Comparison of ENCODE assay signal across 17 cellular contexts in the genomic region with DNA sequence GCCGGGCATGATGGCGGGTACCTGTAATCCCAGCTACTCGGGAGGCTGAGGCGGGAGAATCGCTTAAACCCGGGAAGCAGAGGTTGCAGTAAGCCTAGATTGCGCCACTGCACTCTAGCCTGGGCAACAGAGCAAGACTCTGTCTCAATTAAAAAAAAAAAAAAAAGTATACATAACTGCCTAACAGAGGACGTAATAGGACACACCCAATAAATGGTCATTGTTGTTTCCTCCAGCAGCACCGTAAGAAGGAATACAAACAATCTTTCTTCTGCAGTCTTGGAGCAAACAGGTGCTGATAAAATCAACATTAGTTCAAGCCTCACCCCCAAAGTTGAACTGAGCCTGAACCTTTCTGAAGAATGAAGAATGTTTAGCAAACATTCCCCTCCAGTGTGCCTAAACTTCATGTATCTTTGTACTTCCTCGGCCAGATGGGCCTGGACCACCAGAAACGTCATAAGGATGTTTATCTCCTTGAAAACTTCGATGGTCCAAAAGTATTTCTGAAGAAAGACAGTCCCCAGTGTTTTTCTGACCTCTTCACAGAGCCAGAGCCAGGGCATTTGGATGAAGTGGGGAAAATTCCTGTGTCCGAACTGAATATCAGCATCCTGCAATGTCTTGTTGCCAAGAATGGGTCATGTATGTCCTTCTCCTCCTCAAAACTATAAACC.
A peak's percentile ranks its signal among the peaks of the same experiment; 100 is the strongest.
DNase-seq lines count a peak whose midpoint lies in the region; ATAC-seq and TF ChIP-seq lines count a peak whose summit lies in the region.
"Had no signal": no experiment of that assay in that cellular context is flagged by ENCODE, and none has a peak within 500 bp of the region (broad histone marks: within the 10 kb centered on the region; RNA-seq: fewer than 3 reads in every experiment).

No MANE protein-coding gene starts in this region.

- no peak for TF ChIP-seq CTCF in liver (IDR thresholded peaks at IDR 0.05; ENCODE audit: low read depth, low read length, missing input control)
- no peak for TF ChIP-seq CTCF in right lobe of liver (IDR thresholded peaks at IDR 0.05)
- TF ChIP-seq CTCF in gastrocnemius medialis (IDR thresholded peaks at IDR 0.05 in 4 of 5, conservative IDR thresholded peaks at IDR 0.05 in 1 of 5): no peak

- H4K8ac ChIP-seq in mesenchymal stem cell (ENCODE audit: low read length): no peak overlapping the region

- H2BK12ac ChIP-seq in mesenchymal stem cell (ENCODE audit: low read length in 2 of 2): no peak overlapping the region

- intact Hi-C loops in right lobe of liver (cut with DNase I) (no loop called here), gastrocnemius medialis (cut with DNase I; ENCODE audit: low total_unique reads) (no loop called here)

- no peak overlapping the region for H3K4ac ChIP-seq in mesenchymal stem cell (ENCODE audit: low read depth in 1 of 2, low read length in 2 of 2)

- H3K14ac ChIP-seq in mesenchymal stem cell (ENCODE audit: low read length in 2 of 2): no peak overlapping the region

- no peaks in the 10 kb centered on the region for H3K27me3 ChIP-seq in liver (ENCODE audit: control insufficient read depth in 4 of 4, insufficient read depth in 4 of 4, low read length in 3 of 4)
- H3K27me3 ChIP-seq in right lobe of liver: no peaks in the 10 kb centered on the region
- H3K27me3 ChIP-seq in mesenchymal stem cell (ENCODE audit: control insufficient read depth in 1 of 2, insufficient read depth in 1 of 2, low read length in 2 of 2): no peaks in the 10 kb centered on the region
- no peaks in the 10 kb centered on the region for H3K27me3 ChIP-seq in gastrocnemius medialis

- WGBS in liver: 83% methylated on average over 13 of the region's 13 CpGs
- whole genome bisulfite sequencing in right lobe of liver (ENCODE audit: insufficient coverage, low coverage, low lambda C conversion rate, missing lambda C conversion rate): 72% methylated on average over 10 of the region's 13 CpGs
- 91% methylated on average over 13 of the region's 13 CpGs for WGBS in mesenchymal stem cell

- no peak overlapping the region for H3K18ac ChIP-seq in mesenchymal stem cell (ENCODE audit: low read depth in 1 of 2, low read length in 2 of 2)

- DNase-seq in right lobe of liver (no peak), mesenchymal stem cell (no peak), gastrocnemius medialis (peak in 1 of 2 donors; percentile 36), DMS153 (lab: John Stamatoyannopoulos, UW) (no peak), NCI-H69 (lab: John Stamatoyannopoulos, UW) (no peak), NCI-H2227 (lab: John Stamatoyannopoulos, UW; ENCODE audit: unreplicated experiment) (no peak)
- DNase-seq: GDM1, NCI-H1048, NCI-H146, NCI-H2081, NCI-H510A treated with DMSO at 0.1 percent for 48 hours, PC-9 had no signal

- no peaks in the 10 kb centered on the region for H3K4me1 ChIP-seq in liver (ENCODE audit: control insufficient read depth in 4 of 4, insufficient read depth in 4 of 4, low read length in 3 of 4)
- H3K4me1 ChIP-seq in right lobe of liver: no peaks in the 10 kb centered on the region
- H3K4me1 ChIP-seq in mesenchymal stem cell (ENCODE audit: control insufficient read depth, insufficient read depth, low read depth, low read length): no peaks in the 10 kb centered on the region
- no peaks in the 10 kb centered on the region for H3K4me1 ChIP-seq in gastrocnemius medialis

- no peak overlapping the region for H2BK5ac ChIP-seq in mesenchymal stem cell (ENCODE audit: low read depth, low read length, poor library complexity, severe bottlenecking)

- no peaks in the 10 kb centered on the region for H3K79me1 ChIP-seq in mesenchymal stem cell (replicated peaks; ENCODE audit: low read length, poor library complexity, severe bottlenecking)

- no peak overlapping the region for H4K91ac ChIP-seq in mesenchymal stem cell (ENCODE audit: low read length)

- H3K4me2 ChIP-seq in mesenchymal stem cell (ENCODE audit: low read length, poor library complexity, severe bottlenecking): no peak overlapping the region
- H3K4me2 ChIP-seq: KMS-11, PC-9 had no signal

- H3K9ac ChIP-seq in liver (ENCODE audit: low read depth in 1 of 2, low read length in 2 of 2) (no peak overlapping the region), mesenchymal stem cell (ENCODE audit: low read length) (no peak overlapping the region)
- H3K9ac ChIP-seq: KMS-11 had no signal

- no peak for TF ChIP-seq RAD21 in liver (IDR thresholded peaks at IDR 0.05)

- H2BK120ac ChIP-seq in mesenchymal stem cell (ENCODE audit: low read depth, low read length): no peak overlapping the region

- in situ Hi-C loops in gastrocnemius medialis (cut with MboI; ENCODE audit: low sequenced_read_pairs in 4 of 4): no loop called here

- TF ChIP-seq POLR2A in right lobe of liver (IDR thresholded peaks at IDR 0.05) (no peak), gastrocnemius medialis (IDR thresholded peaks at IDR 0.05) (no peak)

- H2AFZ ChIP-seq in mesenchymal stem cell (ENCODE audit: low read depth, low read length): no peak overlapping the region
- H2AFZ ChIP-seq: PC-9 had no signal

- no peaks in the 10 kb centered on the region for H3K9me3 ChIP-seq in liver (ENCODE audit: control insufficient read depth in 4 of 4, low read length in 3 of 4)
- no peaks in the 10 kb centered on the region for H3K9me3 ChIP-seq in right lobe of liver
- no peaks in the 10 kb centered on the region for H3K9me3 ChIP-seq in mesenchymal stem cell (ENCODE audit: control insufficient read depth, low read length)
- H3K9me3 ChIP-seq in gastrocnemius medialis: no peaks in the 10 kb centered on the region

- H3K27ac ChIP-seq in liver (ENCODE audit: low read depth in 1 of 2, low read length in 2 of 2) (no peak overlapping the region), right lobe of liver (no peak overlapping the region), mesenchymal stem cell (ENCODE audit: low read length, poor library complexity, severe bottlenecking) (no peak overlapping the region), gastrocnemius medialis (peak overlapping the region; percentile 44 to 66 (median 52))
- H3K27ac ChIP-seq: C4-2B, KMS-11, PC-9 had no signal

- ATAC-seq in right lobe of liver (no peak), gastrocnemius medialis (peak; percentile 11 to 44), HG03135 (IDR thresholded peaks at IDR 0.05; ENCODE audit: unreplicated experiment) (no peak)
- ATAC-seq: GM12878 had no signal

- no peak overlapping the region for H3K23ac ChIP-seq in mesenchymal stem cell (ENCODE audit: low read length in 2 of 2)

- H3K36me3 ChIP-seq in liver (ENCODE audit: control insufficient read depth in 4 of 4, insufficient read depth in 3 of 4, low read depth in 1 of 4, low read length in 3 of 4) (no peaks in the 10 kb centered on the region), right lobe of liver (no peaks in the 10 kb centered on the region), mesenchymal stem cell (ENCODE audit: control insufficient read depth in 1 of 2, insufficient read depth in 2 of 2, low read depth in 1 of 2, low read length in 2 of 2) (peaks cover 0 to 4% of the 10 kb centered on the region in 2 experiments), gastrocnemius medialis (no peaks in the 10 kb centered on the region)

- H3K4me3 ChIP-seq in liver (ENCODE audit: low read depth in 1 of 3, low read length in 3 of 3) (no peak overlapping the region), right lobe of liver (no peak overlapping the region), mesenchymal stem cell (ENCODE audit: insufficient read depth in 1 of 2, low read depth in 1 of 2, low read length in 2 of 2) (no peak overlapping the region), gastrocnemius medialis (no peak overlapping the region)
- H3K4me3 ChIP-seq: GM12878, PC-9 had no signal

- peak overlapping the region; percentile 54 for H2BK15ac ChIP-seq in mesenchymal stem cell (ENCODE audit: low read depth, poor library complexity, severe bottlenecking)

- no peak overlapping the region for H2AK5ac ChIP-seq in mesenchymal stem cell (ENCODE audit: low read length, severe bottlenecking)

TF ChIP-seq in liver, 16 proteins besides CTCF, POLR2A, EP300 and RAD21:
- peak; percentile 87 for TF ChIP-seq NR2F2 (IDR thresholded peaks at IDR 0.05)
- TF ChIP-seq, protein P1, sequence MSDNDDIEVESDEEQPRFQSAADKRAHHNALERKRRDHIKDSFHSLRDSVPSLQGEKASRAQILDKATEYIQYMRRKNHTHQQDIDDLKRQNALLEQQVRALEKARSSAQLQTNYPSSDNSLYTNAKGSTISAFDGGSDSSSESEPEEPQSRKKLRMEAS (IDR thresholded peaks at IDR 0.05): no peak

Comparison
In these comparisons a context has a peak if more than half of its experiments do, and no peak if none do; other contexts are left out.
1. H3K27ac ChIP-seq: peak in gastrocnemius medialis (4 of 4); none in liver (0 of 2), right lobe of liver (0 of 3) and mesenchymal stem cell (single experiment).
2. ATAC-seq: peak in gastrocnemius medialis (2 of 2); none in right lobe of liver (0 of 4) and HG03135 (single experiment).